In the genomic region with DNA sequence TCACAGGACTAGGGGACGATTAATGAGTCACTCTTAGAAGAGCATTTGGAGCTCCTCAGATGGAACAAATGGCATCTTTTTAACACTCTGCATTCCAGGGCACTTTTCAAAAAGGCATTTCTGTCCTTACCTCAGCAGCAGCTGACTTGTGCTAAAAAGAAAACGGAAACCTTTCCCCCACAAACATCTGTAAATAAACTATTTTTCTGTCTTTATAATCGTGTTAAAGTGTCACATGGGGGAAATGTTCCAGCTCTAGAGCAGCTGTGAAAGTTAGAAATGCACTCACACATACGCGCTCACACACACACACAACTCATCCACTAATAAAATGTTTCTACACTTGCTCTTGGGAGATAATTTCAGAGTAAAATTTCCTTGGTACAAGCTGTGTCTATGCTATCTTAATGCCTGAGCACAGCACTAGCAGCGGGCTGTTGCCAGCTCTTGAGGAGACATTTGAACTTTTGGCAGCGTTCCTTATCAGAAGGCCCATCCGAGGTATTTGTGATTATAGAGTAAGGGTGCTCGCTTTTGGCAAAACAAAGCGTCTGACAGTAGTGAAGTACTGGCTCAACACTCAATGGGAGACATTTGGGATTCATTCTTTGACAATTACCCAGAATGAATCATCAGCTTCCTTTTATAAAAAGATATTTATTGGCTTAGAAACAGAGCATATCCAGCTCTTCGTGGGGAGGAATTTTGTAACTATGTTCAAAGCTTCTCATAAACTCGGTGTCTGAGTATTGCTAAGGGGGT, we compare ENCODE assay signal across 10 cellular contexts.
A peak's percentile ranks its signal among the peaks of the same experiment; 100 is the strongest.
DNase-seq lines count a peak whose midpoint lies in the region; ATAC-seq and TF ChIP-seq lines count a peak whose summit lies in the region.
"Had no signal": no experiment of that assay in that cellular context is flagged by ENCODE, and none has a peak within 500 bp of the region (broad histone marks: within the 10 kb centered on the region; RNA-seq: fewer than 3 reads in every experiment).

No MANE protein-coding gene starts in this region.

- H4K91ac ChIP-seq in IMR-90 (ENCODE audit: insufficient read depth, low read depth, low read length): no peak overlapping the region

- peak overlapping the region; percentile 69 for H3K4me2 ChIP-seq in IMR-90 (ENCODE audit: low read depth, low read length)

- no peak for TF ChIP-seq RAD21 in IMR-90 (IDR thresholded peaks at IDR 0.05; ENCODE audit: low read length)

- H3K14ac ChIP-seq in IMR-90 (replicated peaks; ENCODE audit: low read depth, low read length): peak overlapping the region; percentile 65

- no peaks in the 10 kb centered on the region for H3K36me3 ChIP-seq in IMR-90 (ENCODE audit: control insufficient read depth, insufficient read depth, low read length)
- peaks cover 0 to 9% (median 0%) of the 10 kb centered on the region in 3 donors for H3K36me3 ChIP-seq in tibial nerve

- peaks cover 7% of the 10 kb centered on the region for H3K4me1 Mint-ChIP-seq in T-helper 17 cell
- H3K4me1 Mint-ChIP-seq in naive thymus-derived CD8-positive, alpha-beta T cell: peaks cover 0 to 5% (median 2%) of the 10 kb centered on the region in 4 donors

- H3K18ac ChIP-seq in IMR-90 (ENCODE audit: low read depth, low read length): peak overlapping the region; percentile 38

- H3K4me1 ChIP-seq in IMR-90 (ENCODE audit: control insufficient read depth, insufficient read depth, low read length): peaks cover 13% of the 10 kb centered on the region
- peaks cover 0 to 22% (median 6%) of the 10 kb centered on the region in 4 donors for H3K4me1 ChIP-seq in tibial nerve

- no peaks in the 10 kb centered on the region for H3K27me3 Mint-ChIP-seq in T-helper 17 cell
- H3K27me3 Mint-ChIP-seq in naive thymus-derived CD8-positive, alpha-beta T cell: no peaks in the 10 kb centered on the region
- H3K27me3 Mint-ChIP-seq: dendritic cell treated with granulocyte-macrophage colony-stimulating factor and Interleukin-4, amounts not matched to agents 40 ng/mL and 50 ng/mL, for 4 days; stimulated activated naive CD8-positive, alpha-beta T cell treated with anti-CD3 and anti-CD28 coated beads, Interleukin-15, Interleukin-2, amounts not matched to agents 100 ng/mL and 50 ng/mL, for 24 hours had no signal

- no peak overlapping the region for H2AFZ ChIP-seq in IMR-90 (replicated peaks; ENCODE audit: low read length, poor library complexity)

- H3K27me3 ChIP-seq in IMR-90 (ENCODE audit: control insufficient read depth, insufficient read depth, low read length) (no peaks in the 10 kb centered on the region), tibial nerve (no peaks in the 10 kb centered on the region)

- H2AK5ac ChIP-seq in IMR-90 (ENCODE audit: low read depth, low read length): peak overlapping the region; percentile 36

- peaks cover 7% of the 10 kb centered on the region for H3K36me3 Mint-ChIP-seq in T-helper 17 cell (ENCODE audit: low read depth)
- peaks cover 0 to 51% (median 6%) of the 10 kb centered on the region in 3 donors for H3K36me3 Mint-ChIP-seq in naive thymus-derived CD8-positive, alpha-beta T cell

- H3K4me3 ChIP-seq in IMR-90 (ENCODE audit: insufficient read depth, low read depth, low read length): no peak overlapping the region
- H3K4me3 ChIP-seq in cardiac fibroblast (replicated peaks in 1 of 2; ENCODE audit: low read depth in 2 of 2, low read length in 2 of 2): no peak overlapping the region
- H3K4me3 ChIP-seq in tibial nerve: no peak overlapping the region

- in situ Hi-C loops in IMR-90 (cut with MboI; ENCODE audit: low sequenced_read_pairs): no loop called here

- H3K23ac ChIP-seq in IMR-90 (ENCODE audit: low read depth, low read length): peak overlapping the region; percentile 48; the same call in 1 of the 2 replicates

- no peaks in the 10 kb centered on the region for H4K20me1 ChIP-seq in IMR-90 (ENCODE audit: insufficient read depth, low read length)

- DNase-seq in IMR-90: peak; percentile 75
- DNase-seq in cardiac fibroblast (ENCODE audit: low read depth in 2 of 2): peak; percentile 73 to 93
- peak; percentile 23 to 60 for DNase-seq in lung microvascular endothelial cell (ENCODE audit: low read depth in 2 of 2)
- peak in 1 of 2 donors; percentile 35 for DNase-seq in tibial nerve (ENCODE audit: low spot score in 2 of 2)
- DNase-seq in central memory CD4-positive, alpha-beta T cell: no peak
- DNase-seq in T-helper 17 cell: no peak
- no peak for DNase-seq in naive thymus-derived CD8-positive, alpha-beta T cell

- peak; percentile 88 for ATAC-seq in IMR-90 (ENCODE audit: low read depth)
- no peak for ATAC-seq in T-helper 17 cell
- ATAC-seq in naive thymus-derived CD8-positive, alpha-beta T cell: no peak
- ATAC-seq in HG02588 (IDR thresholded peaks at IDR 0.05; ENCODE audit: unreplicated experiment): no peak

- H2BK20ac ChIP-seq in IMR-90 (ENCODE audit: low read depth, low read length): peak overlapping the region; percentile 42; the same call in 1 of the 2 replicates

- TF ChIP-seq POLR2A in IMR-90 (IDR thresholded peaks at IDR 0.05; ENCODE audit: low read depth, low read length) (no peak), tibial nerve (IDR thresholded peaks at IDR 0.05) (no peak)

- H3K79me1 ChIP-seq in IMR-90 (ENCODE audit: low read depth in 1 of 2, low read length in 2 of 2): no peaks in the 10 kb centered on the region

- no CpG with 5 or more reads among the region's 12 CpGs for WGBS in IMR-90 (ENCODE audit: extremely low coverage in 2 of 2, insufficient read length in 1 of 2), 2 experiments
- WGBS in tibial nerve, 2 donors: 18 to 27% methylated on average over 12 of the region's 12 CpGs

- TF ChIP-seq EP300 in tibial nerve (IDR thresholded peaks at IDR 0.05): peak in 1 of 2 donors; percentile 44

- H3K27ac Mint-ChIP-seq in T-helper 17 cell: no peak overlapping the region
- H3K27ac Mint-ChIP-seq in naive thymus-derived CD8-positive, alpha-beta T cell: peak overlapping the region in 1 of 10 donors; percentile 54
- H3K27ac Mint-ChIP-seq: dendritic cell treated with granulocyte-macrophage colony-stimulating factor and Interleukin-4, amounts not matched to agents 40 ng/mL and 50 ng/mL, for 4 days; stimulated activated naive CD8-positive, alpha-beta T cell treated with anti-CD3 and anti-CD28 coated beads, Interleukin-15, Interleukin-2, amounts not matched to agents 100 ng/mL and 50 ng/mL, for 24 hours had no signal

- peak overlapping the region; percentile 46 for H3K4ac ChIP-seq in IMR-90 (ENCODE audit: low read depth, low read length)

- no peak overlapping the region; the same call in 1 of the 2 replicates for H3K9ac ChIP-seq in IMR-90 (ENCODE audit: low read depth, low read length)

- H4K8ac ChIP-seq in IMR-90 (ENCODE audit: low read depth in 2 of 2, low read length in 2 of 2): peak overlapping the region in 1 of 2 experiments; percentile 26; a peak in 1 of 4 replicates

- no peak overlapping the region for H3K4me3 Mint-ChIP-seq in T-helper 17 cell
- no peak overlapping the region for H3K4me3 Mint-ChIP-seq in naive thymus-derived CD8-positive, alpha-beta T cell
- H3K4me3 Mint-ChIP-seq: dendritic cell treated with granulocyte-macrophage colony-stimulating factor and Interleukin-4, amounts not matched to agents 40 ng/mL and 50 ng/mL, for 4 days; stimulated activated naive CD8-positive, alpha-beta T cell treated with anti-CD3 and anti-CD28 coated beads, Interleukin-15, Interleukin-2, amounts not matched to agents 100 ng/mL and 50 ng/mL, for 24 hours had no signal

- no peak overlapping the region for H3K56ac ChIP-seq in IMR-90 (ENCODE audit: extremely low read depth, insufficient read depth, low read length)

- peaks cover 9% of the 10 kb centered on the region for H3K9me1 ChIP-seq in IMR-90 (ENCODE audit: insufficient read depth, low read length)

- POLR2A ChIA-PET in IMR-90 (lab: Charles Lee; ENCODE audit: unreplicated experiment): no interaction called here
- POLR2A ChIA-PET in naive thymus-derived CD8-positive, alpha-beta T cell (lab: Charles Lee): interaction anchor here (0.6 to 0.8 kb wide), 2 partner anchors 15 to 67 kb away, joined by 4 to 6 read pairs; no protein-coding TSS in a partner anchor

- peak overlapping the region; percentile 18 for H2AK9ac ChIP-seq in IMR-90 (replicated peaks; ENCODE audit: low read depth, low read length, poor library complexity)

- intact Hi-C loops in IMR-90 (cut with micrococcal nuclease): loop anchor here (5.0 kb wide), 1 partner anchor 142 kb away; a partner anchor contains a TSS

- CTCF ChIA-PET in IMR-90 (lab: Yijun Ruan, JAX): interaction anchor here (0.5 to 2.2 kb wide), 5 partner anchors 9 to 841 kb away, joined by 3 to 11 read pairs (median 4); no protein-coding TSS in a partner anchor

- H2BK120ac ChIP-seq in IMR-90 (ENCODE audit: low read depth, low read length): peak overlapping the region; percentile 36

- no peak overlapping the region for H2BK15ac ChIP-seq in IMR-90 (ENCODE audit: low read depth, low read length)

- dilution Hi-C loops in IMR-90 (cut with HindIII; ENCODE audit: low sequenced_read_pairs, unreplicated experiment): no loop called here

- H2BK5ac ChIP-seq in IMR-90 (ENCODE audit: low read depth, low read length, poor library complexity, severe bottlenecking): peak overlapping the region; percentile 63

- peak overlapping the region; percentile 72; the same call in 1 of the 2 replicates for H3K27ac ChIP-seq in IMR-90 (ENCODE audit: insufficient read depth, low read length)
- peak overlapping the region in 3 of 4 donors; percentile 32 to 82 (median 73) for H3K27ac ChIP-seq in tibial nerve

- no peaks in the 10 kb centered on the region for H3K9me3 Mint-ChIP-seq in naive thymus-derived CD8-positive, alpha-beta T cell
- H3K9me3 Mint-ChIP-seq: dendritic cell treated with granulocyte-macrophage colony-stimulating factor and Interleukin-4, amounts not matched to agents 40 ng/mL and 50 ng/mL, for 4 days; stimulated activated naive CD8-positive, alpha-beta T cell treated with anti-CD3 and anti-CD28 coated beads, Interleukin-15, Interleukin-2, amounts not matched to agents 100 ng/mL and 50 ng/mL, for 24 hours had no signal

- TF ChIP-seq CTCF in IMR-90 (conservative IDR thresholded peaks at IDR 0.05; ENCODE audit: low read depth, low read length): no peak
- TF ChIP-seq CTCF in cardiac fibroblast (IDR thresholded peaks at IDR 0.05; ENCODE audit: low read depth, low read length): no peak
- TF ChIP-seq CTCF in tibial nerve (IDR thresholded peaks at IDR 0.05): no peak

- H3K9me3 ChIP-seq in IMR-90 (ENCODE audit: control insufficient read depth, insufficient read depth, low read length) (no peaks in the 10 kb centered on the region), tibial nerve (no peaks in the 10 kb centered on the region), T-helper 17 cell (ENCODE audit: control insufficient read depth, low read length, poor library complexity, severe bottlenecking) (no peaks in the 10 kb centered on the region)

- no TSS peak for BruUV-seq in IMR-90 (replicated peaks; lab: Mats Ljungman, UMichigan)

- H4K5ac ChIP-seq in IMR-90 (ENCODE audit: low read depth, low read length): peak overlapping the region; percentile 23

Comparison
In these comparisons a context has a peak if more than half of its experiments do, and no peak if none do; other contexts are left out.
1. DNase-seq: peak in IMR-90 (single experiment), cardiac fibroblast (2 of 2) and lung microvascular endothelial cell (2 of 2); none in central memory CD4-positive, alpha-beta T cell (single experiment), T-helper 17 cell (0 of 3) and naive thymus-derived CD8-positive, alpha-beta T cell (0 of 10).